ENCODE assay signal across 20 cellular contexts in genomic region chr3:62325896-62326295, GRCh38. TPM values are rescaled to one million over a fixed set of nuclear protein-coding genes. Genes with fewer than 3 reads are reported as not detected.
A peak's percentile ranks its signal among the peaks of the same experiment; 100 is the strongest.
DNase-seq lines count a peak whose midpoint lies in the region; ATAC-seq, FAIRE-seq and TF ChIP-seq lines count a peak whose summit lies in the region.
"Had no signal": no experiment of that assay in that cellular context is flagged by ENCODE, and none has a peak within 500 bp of the region (broad histone marks: within the 10 kb centered on the region; RNA-seq: fewer than 3 reads in every experiment).

No MANE protein-coding gene starts in this region.

- no peaks in the 10 kb centered on the region for H3K36me3 ChIP-seq in bronchial epithelial cell (ENCODE audit: control insufficient read depth, insufficient read depth, low read length)
- no peaks in the 10 kb centered on the region for H3K36me3 ChIP-seq in lung (ENCODE audit: control insufficient read depth in 2 of 2, insufficient read depth in 2 of 2, low read length in 2 of 2)
- H3K36me3 ChIP-seq: BLaER1 treated with 17β-estradiol and CSF1 and Interleukin-3, amounts not matched to agents 10 nM and 100 nM had no signal

- H3K9me3 Mint-ChIP-seq in stimulated activated naive B cell treated with anti-CD40 and anti-IgM and Interleukin-4, amounts not matched to agents 10 μg/mL and 1 μg/mL and 100 μg/mL, for 72 hours = no peaks in the 10 kb centered on the region
- H3K9me3 Mint-ChIP-seq: GM23338, IgD-negative memory B cell had no signal

- no peak overlapping the region for H3K27ac Mint-ChIP-seq in stimulated activated naive B cell treated with anti-CD40 and anti-IgM and Interleukin-4, amounts not matched to agents 10 μg/mL and 1 μg/mL and 100 μg/mL, for 72 hours
- H3K27ac Mint-ChIP-seq: CD4-positive, CD25-positive, alpha-beta regulatory T cell; GM23338 had no signal

- DNase-seq in D341Med (ENCODE audit: low spot score) = peak; percentile 15
- DNase-seq in NCI-H69 (lab: John Stamatoyannopoulos, UW) = peak; percentile 3
- peak; percentile 51 for DNase-seq in bronchial epithelial cell (ENCODE audit: low read depth)
- peak; percentile 36 for DNase-seq in lung (ENCODE audit: low spot score)
- DNase-seq in kidney glomerular epithelial cell (lab: John Stamatoyannopoulos, UW) = no peak
- no peak for DNase-seq in stimulated activated naive B cell treated with anti-CD40 and anti-IgM and Interleukin-4, amounts not matched to agents 10 μg/mL and 1 μg/mL and 100 μg/mL, for 72 hours
- no peak for DNase-seq in NOMO-1 treated with DMSO at 0.1 percent for 48 hours (lab: John Stamatoyannopoulos, UW; ENCODE audit: unreplicated experiment)
- DNase-seq: ACHN; CD4-positive, CD25-positive, alpha-beta regulatory T cell; DMS 273 treated with DMSO at 0.1 percent for 48 hours; DMS79 treated with DMSO at 0.1 percent for 48 hours; EL; H7 had no signal

- ATAC-seq in lung (ENCODE audit: insufficient read depth, low FRiP score) = peak; percentile 47
- ATAC-seq in stimulated activated naive B cell treated with anti-CD40 and anti-IgM and Interleukin-4, amounts not matched to agents 10 μg/mL and 1 μg/mL and 100 μg/mL, for 72 hours (replicated peaks) = no peak
- ATAC-seq: GM23338 had no signal

- H3K4me1 ChIP-seq in lung (ENCODE audit: control insufficient read depth in 2 of 2, insufficient read depth in 2 of 2, low read length in 2 of 2) = no peaks in the 10 kb centered on the region
- H3K4me1 ChIP-seq: BLaER1 treated with 17β-estradiol and CSF1 and Interleukin-3, amounts not matched to agents 10 nM and 100 nM had no signal

- H3K4me1 Mint-ChIP-seq in stimulated activated naive B cell treated with anti-CD40 and anti-IgM and Interleukin-4, amounts not matched to agents 10 μg/mL and 1 μg/mL and 100 μg/mL, for 72 hours = no peaks in the 10 kb centered on the region
- H3K4me1 Mint-ChIP-seq: GM23338, IgD-negative memory B cell had no signal

- TF ChIP-seq CTCF in bronchial epithelial cell (IDR thresholded peaks at IDR 0.05; ENCODE audit: insufficient read depth, low read length, severe bottlenecking) (no peak), lung (IDR thresholded peaks at IDR 0.05; ENCODE audit: control extremely low read depth, extremely low read depth) (no peak)

- H3K27me3 ChIP-seq in bronchial epithelial cell (ENCODE audit: control insufficient read depth, insufficient read depth, low read length) = no peaks in the 10 kb centered on the region
- H3K27me3 ChIP-seq in lung (ENCODE audit: control insufficient read depth, insufficient read depth) = no peaks in the 10 kb centered on the region
- H3K27me3 ChIP-seq: BLaER1 treated with 17β-estradiol and CSF1 and Interleukin-3, amounts not matched to agents 10 nM and 100 nM had no signal

- WGBS in lung, 2 donors = 71 to 89% methylated on average over 8 of the region's 8 CpGs

- no peak overlapping the region for H3K27ac ChIP-seq in lung (ENCODE audit: low read depth in 1 of 2, low read length in 1 of 2)
- H3K27ac ChIP-seq: BLaER1 treated with 17β-estradiol and CSF1 and Interleukin-3, amounts not matched to agents 10 nM and 100 nM had no signal

- no peaks in the 10 kb centered on the region for H3K9me3 ChIP-seq in lung (ENCODE audit: control insufficient read depth in 2 of 2, insufficient read depth in 1 of 2, low read length in 1 of 2)
- H3K9me3 ChIP-seq: BLaER1 treated with 17β-estradiol and CSF1 and Interleukin-3, amounts not matched to agents 10 nM and 100 nM had no signal

- no peak for FAIRE-seq in bronchial epithelial cell (lab: Jason Lieb, UNC)
- FAIRE-seq: G401.6, GM12891 had no signal

- H3K4me3 Mint-ChIP-seq in stimulated activated naive B cell treated with anti-CD40 and anti-IgM and Interleukin-4, amounts not matched to agents 10 μg/mL and 1 μg/mL and 100 μg/mL, for 72 hours = no peak overlapping the region
- H3K4me3 Mint-ChIP-seq: CD4-positive, CD25-positive, alpha-beta regulatory T cell; GM23338; IgD-negative memory B cell had no signal

- no peaks in the 10 kb centered on the region for H3K36me3 Mint-ChIP-seq in stimulated activated naive B cell treated with anti-CD40 and anti-IgM and Interleukin-4, amounts not matched to agents 10 μg/mL and 1 μg/mL and 100 μg/mL, for 72 hours
- H3K36me3 Mint-ChIP-seq: CD4-positive, CD25-positive, alpha-beta regulatory T cell had no signal

- H3K27me3 Mint-ChIP-seq in stimulated activated naive B cell treated with anti-CD40 and anti-IgM and Interleukin-4, amounts not matched to agents 10 μg/mL and 1 μg/mL and 100 μg/mL, for 72 hours = peaks cover 0 to 1% of the 10 kb centered on the region in 2 donors
- H3K27me3 Mint-ChIP-seq: CD4-positive, CD25-positive, alpha-beta regulatory T cell; IgD-negative memory B cell had no signal

- no peak overlapping the region for H3K4me3 ChIP-seq in bronchial epithelial cell (ENCODE audit: low read depth, low read length)
- no peak overlapping the region for H3K4me3 ChIP-seq in lung
- H3K4me3 ChIP-seq: BLaER1 treated with 17β-estradiol and CSF1 and Interleukin-3, amounts not matched to agents 10 nM and 100 nM; GM23338 had no signal

RNA-seq across cellular contexts. Expression of gene FEZF2, which starts 47.5 kb away (rescaled TPM):
- not detected in 2 replicates for total RNA-seq in bronchial epithelial cell
- total RNA-seq in lung = not detected
- not detected for polyA plus RNA-seq in lung
- total RNA-seq: A172; CD4-positive, CD25-positive, alpha-beta regulatory T cell; GM23338; HT1080 had no signal
- polyA plus RNA-seq: CD4-positive, CD25-positive, alpha-beta regulatory T cell; GM23338; IgD-negative memory B cell had no signal

Comparison
In these comparisons a context has a peak if more than half of its experiments do, and no peak if none do; other contexts are left out.
1. DNase-seq: peak in D341Med (single experiment), NCI-H69 (single experiment), bronchial epithelial cell (single experiment) and lung (single experiment); none in kidney glomerular epithelial cell (single experiment), stimulated activated naive B cell treated with anti-CD40 and anti-IgM and Interleukin-4, amounts not matched to agents 10 μg/mL and 1 μg/mL and 100 μg/mL, for 72 hours (single experiment) and NOMO-1 treated with DMSO at 0.1 percent for 48 hours (single experiment).